ENCODE assay signal across 8 cellular contexts in genomic region chr5:74865293-74865798, GRCh38. TPM values are rescaled to one million over a fixed set of nuclear protein-coding genes. Genes with fewer than 3 reads are reported as not detected.
A peak's percentile ranks its signal among the peaks of the same experiment; 100 is the strongest.
DNase-seq lines count a peak whose midpoint lies in the region; ATAC-seq and TF ChIP-seq lines count a peak whose summit lies in the region.

No MANE protein-coding gene starts in this region.

- no peak for DNase-seq in activated CD4-positive, alpha-beta T cell treated with anti-CD3 and anti-CD28 coated beads, Interleukin-2, amount 10 ng/mL, durations not matched to agents 24 days and 14 days
- no peak for DNase-seq in activated CD4-positive, alpha-beta T cell treated with anti-CD3 and anti-CD28 coated beads for 1 hour
- DNase-seq in PC-9 (no peak), epithelial cell of proximal tubule (ENCODE audit: low read depth) (no peak), osteocyte (ENCODE audit: extremely low spot score, unreplicated experiment) (no peak), posterior vena cava (ENCODE audit: low spot score) (no peak)

- ATAC-seq in HG03520 (IDR thresholded peaks at IDR 0.05; ENCODE audit: unreplicated experiment) (no peak), HG02678 (IDR thresholded peaks at IDR 0.05; ENCODE audit: unreplicated experiment) (no peak)

- H3F3A ChIP-seq in PC-9 (ENCODE audit: insufficient read depth, low read depth) = peaks cover 12% of the 10 kb centered on the region; the same call in 1 of the 2 replicates

- H3K27me3 Mint-ChIP-seq in activated CD4-positive, alpha-beta T cell treated with anti-CD3 and anti-CD28 coated beads, Interleukin-2, amount 10 ng/mL, durations not matched to agents 24 days and 14 days = peaks cover 24% of the 10 kb centered on the region
- no peaks in the 10 kb centered on the region for H3K27me3 Mint-ChIP-seq in osteocyte (ENCODE audit: unreplicated experiment)

- CTCF ChIA-PET in PC-9 (lab: Charles Lee) = interaction anchor here (0.5 kb wide), 1 partner anchor 201 kb away, joined by 3 read pairs; no protein-coding TSS in a partner anchor

- no peaks in the 10 kb centered on the region for H3K9me3 ChIP-seq in PC-9 (ENCODE audit: insufficient read depth, low read depth)

- peak overlapping the region; percentile 64 for H3K27ac Mint-ChIP-seq in activated CD4-positive, alpha-beta T cell treated with anti-CD3 and anti-CD28 coated beads, Interleukin-2, amount 10 ng/mL, durations not matched to agents 24 days and 14 days
- peak overlapping the region; percentile 74 for H3K27ac Mint-ChIP-seq in osteocyte (ENCODE audit: unreplicated experiment)

- peak overlapping the region; percentile 82 for H3K4me2 ChIP-seq in PC-9

- H3K4me1 Mint-ChIP-seq in activated CD4-positive, alpha-beta T cell treated with anti-CD3 and anti-CD28 coated beads, Interleukin-2, amount 10 ng/mL, durations not matched to agents 24 days and 14 days = peaks cover 3% of the 10 kb centered on the region
- peaks cover 25% of the 10 kb centered on the region for H3K4me1 Mint-ChIP-seq in osteocyte (ENCODE audit: unreplicated experiment)

- no peaks in the 10 kb centered on the region for H3K9me3 Mint-ChIP-seq in activated CD4-positive, alpha-beta T cell treated with anti-CD3 and anti-CD28 coated beads, Interleukin-2, amount 10 ng/mL, durations not matched to agents 24 days and 14 days
- no peaks in the 10 kb centered on the region for H3K9me3 Mint-ChIP-seq in osteocyte (ENCODE audit: unreplicated experiment)

- TSS peak; percentile 57 for BruUV-seq in PC-9 (replicated peaks; lab: Mats Ljungman, UMichigan)

- 0 out of 2 replicates have a peak, but pooled peaks cover 3% of the 10 kb centered on the region for H3K79me2 ChIP-seq in PC-9 (ENCODE audit: low read depth)

- H2AFZ ChIP-seq in PC-9 = peak overlapping the region; percentile 98

- no peaks in the 10 kb centered on the region for H3K36me3 Mint-ChIP-seq in activated CD4-positive, alpha-beta T cell treated with anti-CD3 and anti-CD28 coated beads, Interleukin-2, amount 10 ng/mL, durations not matched to agents 24 days and 14 days (ENCODE audit: low read depth)
- H3K36me3 Mint-ChIP-seq in osteocyte (ENCODE audit: unreplicated experiment) = no peaks in the 10 kb centered on the region

- H3K27ac ChIP-seq in PC-9 = no peak overlapping the region

- H3K4me1 ChIP-seq in PC-9 (replicated peaks; ENCODE audit: insufficient read depth) = peaks cover 9% of the 10 kb centered on the region

- intact Hi-C loops in activated CD4-positive, alpha-beta T cell treated with anti-CD3 and anti-CD28 coated beads, Interleukin-2, amount 10 ng/mL, durations not matched to agents 24 days and 14 days (cut with micrococcal nuclease) = no loop called here
- intact Hi-C loops in PC-9 (cut with micrococcal nuclease; ENCODE audit: unreplicated experiment) = loop anchor here (10.0 kb wide), 1 partner anchor 101 kb away; the partner anchor contains the start of genes GFM2 and NSA2
- intact Hi-C loops in posterior vena cava (cut with DNase I) = no loop called here

- H3K27me3 ChIP-seq in PC-9 (ENCODE audit: insufficient read depth, low read depth) = no peaks in the 10 kb centered on the region

- no peaks in the 10 kb centered on the region for H3K36me3 ChIP-seq in PC-9 (ENCODE audit: low read depth)

- H3K9me2 ChIP-seq in PC-9 (ENCODE audit: insufficient read depth) = no peaks in the 10 kb centered on the region

- POLR2A ChIA-PET in PC-9 (lab: Charles Lee; ENCODE audit: unreplicated experiment) = no interaction called here

- H4K20me1 ChIP-seq in PC-9 (ENCODE audit: insufficient read depth) = no peaks in the 10 kb centered on the region

- no peak for TF ChIP-seq CTCF in PC-9 (conservative IDR thresholded peaks at IDR 0.05)
- TF ChIP-seq CTCF in epithelial cell of proximal tubule (conservative IDR thresholded peaks at IDR 0.05; ENCODE audit: low read depth, low read length) = no peak
- TF ChIP-seq CTCF in osteocyte (IDR thresholded peaks at IDR 0.05) = no peak

- H3K4me3 Mint-ChIP-seq in activated CD4-positive, alpha-beta T cell treated with anti-CD3 and anti-CD28 coated beads, Interleukin-2, amount 10 ng/mL, durations not matched to agents 24 days and 14 days = peak overlapping the region; percentile 81
- H3K4me3 Mint-ChIP-seq in osteocyte (ENCODE audit: unreplicated experiment) = peak overlapping the region; percentile 83

- H3K4me3 ChIP-seq in PC-9 (peak overlapping the region; percentile 95), epithelial cell of proximal tubule (ENCODE audit: low read depth, low read length) (peak overlapping the region; percentile 47)

RNA-seq across cellular contexts. Expression of gene FAM169A, which starts 0.8 kb away (rescaled TPM):
- total RNA-seq in activated CD4-positive, alpha-beta T cell treated with anti-CD3 and anti-CD28 coated beads, Interleukin-2, amount 10 ng/mL, durations not matched to agents 24 days and 14 days = 1.8 and 2.6 TPM in 2 replicates
- total RNA-seq in PC-9 (2021) (2.1 and 3.9 TPM in 2 replicates), epithelial cell of proximal tubule (8.9 and 11.1 TPM in 2 replicates), osteocyte (2.7 and 3.6 TPM in 2 replicates), posterior vena cava (under 1 TPM; 0.43 to 0.65 TPM)
